In the genomic region with DNA sequence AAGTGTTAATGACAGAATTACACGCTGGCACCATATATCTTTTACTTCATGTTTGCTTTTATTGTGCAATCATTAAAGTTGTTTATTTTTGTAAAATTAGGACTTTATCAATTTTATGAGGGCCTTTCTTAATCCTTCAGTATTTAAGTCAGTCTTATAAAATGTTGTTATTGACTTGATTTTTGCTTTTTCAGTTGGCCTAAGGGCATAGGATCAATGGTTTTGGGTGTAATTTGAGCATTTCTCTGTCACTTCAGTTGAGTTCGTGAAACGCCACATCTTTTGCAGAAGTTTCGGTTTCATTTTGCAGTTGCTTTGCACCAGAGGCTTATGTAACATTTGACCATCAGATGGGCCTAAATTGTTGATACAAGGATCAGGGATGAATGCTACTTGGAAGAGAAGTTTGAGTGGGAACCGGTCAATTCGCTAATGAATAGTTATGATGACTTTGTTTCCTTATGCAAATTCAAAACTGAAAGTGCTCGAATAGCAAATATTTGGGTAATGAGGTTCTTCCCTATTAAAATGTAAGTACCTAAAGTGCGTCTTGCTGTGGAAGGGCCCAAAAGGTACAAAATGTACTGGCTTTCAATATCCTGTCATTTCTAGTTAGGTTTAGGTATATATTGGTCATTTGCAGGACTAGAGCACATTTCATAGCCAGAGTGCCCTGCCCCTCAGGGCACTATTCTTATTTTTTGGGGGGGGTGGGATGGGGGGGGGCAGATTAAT, we compare ENCODE assay signal across 8 cellular contexts.
DNase-seq lines count a peak whose midpoint lies in the region; ATAC-seq and TF ChIP-seq lines count a peak whose summit lies in the region.

No MANE protein-coding gene starts in this region.

- H3K4me3 ChIP-seq in astrocyte of the spinal cord (ENCODE audit: low read depth, low read length) (no peak overlapping the region), endodermal cell (ENCODE audit: low read length) (no peak overlapping the region)

- H3K9ac ChIP-seq in endodermal cell (ENCODE audit: extremely low read depth, low read length, poor library complexity, severe bottlenecking): no peak overlapping the region

- no peaks in the 10 kb centered on the region for H3K9me3 ChIP-seq in endodermal cell (ENCODE audit: control insufficient read depth, low read length)

- CTCF ChIA-PET in activated CD4-positive, alpha-beta T cell treated with anti-CD3 and anti-CD28 coated beads for 36 hours (lab: Charles Lee): no interaction called here

- H3K36me3 ChIP-seq in endodermal cell (ENCODE audit: control insufficient read depth, insufficient read depth, low read length): no peaks in the 10 kb centered on the region

- ATAC-seq in activated CD4-positive, alpha-beta T cell treated with anti-CD3 and anti-CD28 coated beads for 36 hours: no peak
- ATAC-seq in HG03558 (IDR thresholded peaks at IDR 0.05; ENCODE audit: extremely low read depth, unreplicated experiment) (peak; percentile 70), sciatic nerve (peak; percentile 49)

- no peak overlapping the region for H3K27ac Mint-ChIP-seq in activated CD4-positive, alpha-beta T cell treated with anti-CD3 and anti-CD28 coated beads for 36 hours
- H3K27ac Mint-ChIP-seq in endodermal cell (no peak overlapping the region), glutamatergic neuron (ENCODE audit: unreplicated experiment) (no peak overlapping the region)

- no peaks in the 10 kb centered on the region for H3K27me3 ChIP-seq in endodermal cell (ENCODE audit: control insufficient read depth, insufficient read depth, low read length, poor library complexity, severe bottlenecking)

- no peaks in the 10 kb centered on the region for H3K9me3 Mint-ChIP-seq in activated CD4-positive, alpha-beta T cell treated with anti-CD3 and anti-CD28 coated beads for 36 hours (ENCODE audit: low read depth)
- H3K9me3 Mint-ChIP-seq in endodermal cell (no peaks in the 10 kb centered on the region), glutamatergic neuron (ENCODE audit: unreplicated experiment) (peaks cover 3% of the 10 kb centered on the region)

- no peaks in the 10 kb centered on the region for H3K4me1 ChIP-seq in endodermal cell (ENCODE audit: control insufficient read depth, insufficient read depth, low read length)

- WGBS in endodermal cell (ENCODE audit: insufficient coverage in 1 of 2, insufficient read length in 1 of 2), 2 experiments: 94 to 100% methylated on average over 6 to 7 of the region's 8 CpGs

- no peaks in the 10 kb centered on the region for H3K36me3 Mint-ChIP-seq in activated CD4-positive, alpha-beta T cell treated with anti-CD3 and anti-CD28 coated beads for 36 hours (ENCODE audit: low read depth)
- no peaks in the 10 kb centered on the region for H3K36me3 Mint-ChIP-seq in endodermal cell (ENCODE audit: low read depth)
- H3K36me3 Mint-ChIP-seq in glutamatergic neuron (ENCODE audit: unreplicated experiment): no peaks in the 10 kb centered on the region

- H3K27ac ChIP-seq in endodermal cell (ENCODE audit: low read depth, low read length): no peak overlapping the region

- H3K4me1 Mint-ChIP-seq in activated CD4-positive, alpha-beta T cell treated with anti-CD3 and anti-CD28 coated beads for 36 hours: peaks cover 18% of the 10 kb centered on the region
- H3K4me1 Mint-ChIP-seq in endodermal cell: no peaks in the 10 kb centered on the region
- peaks cover 4% of the 10 kb centered on the region for H3K4me1 Mint-ChIP-seq in glutamatergic neuron (ENCODE audit: low read depth, unreplicated experiment)

- no peak for DNase-seq in activated CD4-positive, alpha-beta T cell treated with anti-CD3 and anti-CD28 coated beads for 36 hours
- DNase-seq in activated CD4-positive, alpha-beta T cell treated with anti-CD3 and anti-CD28 coated beads for 48 hours: no peak
- DNase-seq in astrocyte of the spinal cord (ENCODE audit: low read depth, low spot score) (peak; percentile 20), sciatic nerve (ENCODE audit: low spot score) (no peak), endodermal cell (no peak), NCI-H1417 treated with DMSO at 0.1 percent for 48 hours (lab: John Stamatoyannopoulos, UW) (no peak), glutamatergic neuron (no peak)

- H3K4me3 Mint-ChIP-seq in activated CD4-positive, alpha-beta T cell treated with anti-CD3 and anti-CD28 coated beads for 36 hours: peak overlapping the region; percentile 52
- H3K4me3 Mint-ChIP-seq in endodermal cell: no peak overlapping the region
- H3K4me3 Mint-ChIP-seq in glutamatergic neuron (ENCODE audit: unreplicated experiment): no peak overlapping the region

- intact Hi-C loops in activated CD4-positive, alpha-beta T cell treated with anti-CD3 and anti-CD28 coated beads for 36 hours (cut with DNase I, micrococcal nuclease): no loop called here
- intact Hi-C loops in sciatic nerve (cut with DNase I): no loop called here

- POLR2A ChIA-PET in activated CD4-positive, alpha-beta T cell treated with anti-CD3 and anti-CD28 coated beads for 36 hours (lab: Charles Lee): no interaction called here

- peaks cover 3% of the 10 kb centered on the region for H3K27me3 Mint-ChIP-seq in activated CD4-positive, alpha-beta T cell treated with anti-CD3 and anti-CD28 coated beads for 36 hours
- H3K27me3 Mint-ChIP-seq in endodermal cell (ENCODE audit: insufficient read depth) (no peaks in the 10 kb centered on the region), glutamatergic neuron (ENCODE audit: unreplicated experiment) (peaks cover under 1% of the 10 kb centered on the region)

- in situ Hi-C loops in astrocyte of the spinal cord (cut with HindIII; ENCODE audit: low sequenced_read_pairs): no loop called here

- TF ChIP-seq CTCF in astrocyte of the spinal cord (IDR thresholded peaks at IDR 0.05; ENCODE audit: low read depth, low read length) (no peak), endodermal cell (conservative IDR thresholded peaks at IDR 0.05) (no peak), glutamatergic neuron (IDR thresholded peaks at IDR 0.05; ENCODE audit: partially characterized antibody, unreplicated experiment) (no peak)
